8 cellular contexts compared by ENCODE assay signal in genomic region chr10:101889256-101890210, GRCh38. TPM values are rescaled to one million over a fixed set of nuclear protein-coding genes. Genes with fewer than 3 reads are reported as not detected.
A peak's percentile ranks its signal among the peaks of the same experiment; 100 is the strongest.
DNase-seq lines count a peak whose midpoint lies in the region; ATAC-seq and TF ChIP-seq lines count a peak whose summit lies in the region.

No MANE protein-coding gene starts in this region.

- POLR2A ChIA-PET in SK-N-SH (lab: Yijun Ruan, JAX) = no interaction called here

- H3K4me1 ChIP-seq in Karpas-422 (ENCODE audit: low read length) (peaks cover 20% of the 10 kb centered on the region), SK-N-SH (ENCODE audit: control insufficient read depth in 1 of 2, insufficient read depth in 2 of 2, low read depth in 1 of 2, low read length in 1 of 2) (peaks cover 0 to 2% of the 10 kb centered on the region in 2 experiments; a peak in 1 of 4 replicates), prostate gland (replicated peaks) (no peaks in the 10 kb centered on the region), uterus (no peaks in the 10 kb centered on the region)

- H2AFZ ChIP-seq in Karpas-422 (ENCODE audit: low read length) (no peak overlapping the region), SK-N-SH (ENCODE audit: low read depth) (no peak overlapping the region)

- H3K4me2 ChIP-seq in Karpas-422 (ENCODE audit: low read depth, low read length, poor library complexity, severe bottlenecking) (no peak overlapping the region), SK-N-SH (no peak overlapping the region)

- WGBS in SK-N-SH (ENCODE audit: low lambda C conversion rate) = 51% methylated on average over 5 of the region's 5 CpGs
- WGBS in prostate gland = 74% methylated on average over 5 of the region's 5 CpGs

- H3F3A ChIP-seq in SK-N-SH (replicated peaks; ENCODE audit: insufficient read depth) = peaks cover 15% of the 10 kb centered on the region

- peak; percentile 86 for TF ChIP-seq RAD21 in SK-N-SH (IDR thresholded peaks at IDR 0.05; ENCODE audit: low read length)

- intact Hi-C loops in Right ventricle myocardium inferior (cut with DNase I) = loop anchor here (2.0 kb wide), 1 partner anchor 47 kb away; the partner anchor contains the start of gene KCNIP2
- intact Hi-C loops in cardiac septum (cut with DNase I) = loop anchor here (2.0 to 5.0 kb wide), 2 partner anchors 47 to 121 kb away; partner anchors contain the start of gene KCNIP2
- intact Hi-C loops in activated naive CD4-positive, alpha-beta T cell treated with anti-CD3 and anti-CD28 coated beads for 36 hours (cut with micrococcal nuclease) = loop anchor here (1.0 kb wide), 3 partner anchors 49 to 184 kb away; no protein-coding TSS in a partner anchor
- intact Hi-C loops in prostate gland (cut with DNase I) = loop anchor here (5.0 kb wide), 1 partner anchor 123 kb away; no protein-coding TSS in a partner anchor
- intact Hi-C loops in uterus (cut with DNase I; ENCODE audit: low total_unique reads) = no loop called here

- H3K9ac ChIP-seq in Karpas-422 (ENCODE audit: low read length) (no peak overlapping the region), SK-N-SH (no peak overlapping the region)

- ATAC-seq in Right ventricle myocardium inferior = no peak

- CTCF ChIA-PET in SK-N-SH (lab: Yijun Ruan, JAX) = interaction anchor here (0.6 to 13.0 kb wide), 57 partner anchors 11 to 246 kb away, joined by 3 to 120 read pairs (median 4); partner anchors contain the start of genes HPS6 and KCNIP2
- CTCF ChIA-PET in activated naive CD4-positive, alpha-beta T cell treated with anti-CD3 and anti-CD28 coated beads for 36 hours (lab: Charles Lee) = interaction anchor here (0.7 to 5.4 kb wide), 23 partner anchors 9 to 286 kb away, joined by 3 to 57 read pairs (median 4); partner anchors contain the start of gene KCNIP2

- H3K9me2 ChIP-seq in Karpas-422 (replicated peaks; ENCODE audit: insufficient read depth, low read length) (no peaks in the 10 kb centered on the region), SK-N-SH (no peaks in the 10 kb centered on the region)

- H3K27me3 ChIP-seq in Karpas-422 (ENCODE audit: low read length) = no peaks in the 10 kb centered on the region
- no peaks in the 10 kb centered on the region for H3K27me3 ChIP-seq in SK-N-SH (ENCODE audit: insufficient read depth)
- no peaks in the 10 kb centered on the region for H3K27me3 ChIP-seq in prostate gland (replicated peaks; ENCODE audit: insufficient read depth)
- no peaks in the 10 kb centered on the region for H3K27me3 ChIP-seq in uterus

- H3K27ac ChIP-seq in Karpas-422 (ENCODE audit: low read length) (no peak overlapping the region), SK-N-SH (ENCODE audit: low read depth in 2 of 2, low read length in 1 of 2) (no peak overlapping the region), prostate gland (no peak overlapping the region), uterus (no peak overlapping the region)

- H3K9me3 Mint-ChIP-seq in activated naive CD4-positive, alpha-beta T cell treated with anti-CD3 and anti-CD28 coated beads for 36 hours = no peaks in the 10 kb centered on the region

- H3K9me3 ChIP-seq in Karpas-422 (ENCODE audit: low read length) (no peaks in the 10 kb centered on the region), SK-N-SH (no peaks in the 10 kb centered on the region), prostate gland (no peaks in the 10 kb centered on the region), uterus (no peaks in the 10 kb centered on the region)

- H3K36me3 ChIP-seq in Karpas-422 (ENCODE audit: insufficient read depth, low read length) (no peaks in the 10 kb centered on the region), SK-N-SH (replicated peaks in 1 of 2; ENCODE audit: control insufficient read depth in 1 of 2, insufficient read depth in 2 of 2, low read length in 1 of 2) (no peaks in the 10 kb centered on the region), prostate gland (no peaks in the 10 kb centered on the region), uterus (no peaks in the 10 kb centered on the region)

- H4K20me1 ChIP-seq in Karpas-422 (ENCODE audit: insufficient read depth, low read depth, low read length) (no peaks in the 10 kb centered on the region), SK-N-SH (ENCODE audit: insufficient read depth) (no peaks in the 10 kb centered on the region)

- H3K4me3 ChIP-seq in Karpas-422 (ENCODE audit: low read length) (no peak overlapping the region), SK-N-SH (ENCODE audit: low read depth in 2 of 2, low read length in 1 of 2) (no peak overlapping the region; a peak in 1 of 4 replicates), prostate gland (no peak overlapping the region), uterus (no peak overlapping the region)

- no peak for TF ChIP-seq EP300 in SK-N-SH (IDR thresholded peaks at IDR 0.05; ENCODE audit: borderline replicate concordance in 1 of 2, low read depth in 1 of 2, low read length in 1 of 2)

- no peaks in the 10 kb centered on the region for H3K27me3 Mint-ChIP-seq in activated naive CD4-positive, alpha-beta T cell treated with anti-CD3 and anti-CD28 coated beads for 36 hours (ENCODE audit: low read depth)

- no peaks in the 10 kb centered on the region for H3K79me2 ChIP-seq in Karpas-422 (ENCODE audit: low read length)
- no peaks in the 10 kb centered on the region for H3K79me2 ChIP-seq in SK-N-SH (ENCODE audit: insufficient read depth)

- no peak overlapping the region for H3K27ac Mint-ChIP-seq in activated naive CD4-positive, alpha-beta T cell treated with anti-CD3 and anti-CD28 coated beads for 36 hours

- no peaks in the 10 kb centered on the region for H3K36me3 Mint-ChIP-seq in activated naive CD4-positive, alpha-beta T cell treated with anti-CD3 and anti-CD28 coated beads for 36 hours (ENCODE audit: low read depth)

- TF ChIP-seq CTCF in SK-N-SH (IDR thresholded peaks at IDR 0.05) = peak; percentile 97
- TF ChIP-seq CTCF in prostate gland (IDR thresholded peaks at IDR 0.05) = peak; percentile 39 to 72 (median 66)
- peak; percentile 20 to 53 (median 33) for TF ChIP-seq CTCF in uterus (IDR thresholded peaks at IDR 0.05)

- DNase-seq in Right ventricle myocardium inferior (ENCODE audit: missing footprints) (peak; percentile 81), cardiac septum (ENCODE audit: low spot score) (no peak), Karpas-422 (peak; percentile 86), SK-N-SH (peak; percentile 66), glomerular visceral epithelial cell (ENCODE audit: extremely low spot score) (peak; percentile 71), prostate gland (ENCODE audit: low spot score) (peak; percentile 62), uterus (peak; percentile 38)
- DNase-seq in activated naive CD4-positive, alpha-beta T cell treated with anti-CD3 and anti-CD28 coated beads for 36 hours = peak; percentile 90

- TF ChIP-seq POLR2A in prostate gland (IDR thresholded peaks at IDR 0.05) (no peak), uterus (IDR thresholded peaks at IDR 0.05) (no peak)

- peaks cover 5% of the 10 kb centered on the region for H3K4me1 Mint-ChIP-seq in activated naive CD4-positive, alpha-beta T cell treated with anti-CD3 and anti-CD28 coated beads for 36 hours (ENCODE audit: low read depth)

- no peak overlapping the region for H3K4me3 Mint-ChIP-seq in activated naive CD4-positive, alpha-beta T cell treated with anti-CD3 and anti-CD28 coated beads for 36 hours

TF ChIP-seq in SK-N-SH, 30 proteins besides CTCF, POLR2A, EP300 and RAD21:
- TF ChIP-seq SMC3 (IDR thresholded peaks at IDR 0.05; ENCODE audit: low read depth, low read length) (peak; percentile 79), YY1 (IDR thresholded peaks at IDR 0.05; ENCODE audit: low read depth) (no peak)
TF ChIP-seq in SK-N-SH: peak in this region for 1.

RNA-seq across cellular contexts. Expression of gene KCNIP2, which starts 45.9 kb away (rescaled TPM):
- total RNA-seq in Right ventricle myocardium inferior (409 TPM), cardiac septum (14.9 TPM), prostate gland (1 to 10 TPM; 2.6 to 3.0 TPM), uterus (1 to 10 TPM in 2 of 4 donors, under 1 TPM in 1, not detected in 1; 0.29 to 8.6 (median 4.1) TPM)
- 0.61 and 2.4 TPM in 2 replicates for total RNA-seq in Karpas-422 (2014; rRNA removed; shearing (Covaris generic); ENCODE audit: low replicate concordance)
- 1.0 and 1.8 TPM in 2 replicates for polyA plus RNA-seq in SK-N-SH (2012; rRNA removed)
- 0.12 and 0.38 TPM in 2 replicates for polyA plus RNA-seq in SK-N-SH (2012; cell fraction: cytosol; rRNA removed)
- 12.0 and 12.4 TPM in 2 replicates for polyA plus RNA-seq in SK-N-SH (2012; cell fraction: nucleus; rRNA removed)
- total RNA-seq in activated naive CD4-positive, alpha-beta T cell treated with anti-CD3 and anti-CD28 coated beads for 36 hours = under 1 TPM; 0.69 to 0.79 TPM

Comparison
In these comparisons a context has a peak if more than half of its experiments do, and no peak if none do; other contexts are left out.
1. RNA of gene KCNIP2, which starts 45.9 kb away (total RNA-seq): 409 TPM in Right ventricle myocardium inferior (single experiment); 14.9 TPM in cardiac septum (single experiment), 0.29 to 8.6 TPM in uterus, 2.6 to 3.0 TPM in prostate gland, 0.61 to 2.4 TPM in Karpas-422 and 0.69 to 0.79 TPM in activated naive CD4-positive, alpha-beta T cell treated with anti-CD3 and anti-CD28 coated beads for 36 hours; every median in the first group is over 10 times any median in the second.
2. CTCF ChIP-seq: peak in every context shown above with its lines; median percentile 97 in SK-N-SH; 66 in prostate gland; 33 in uterus.